Comparison of ENCODE assay signal across 1 cellular context in genomic region chr9:36316049-36316448, GRCh38.
TF ChIP-seq lines count a peak whose summit lies in the region.

No MANE protein-coding gene starts in this region.

TF ChIP-seq in HepG2, 621 proteins besides CTCF, POLR2A, EP300 and RAD21 (continued from another document):
- TF ChIP-seq SNAPC2 (CRISPR knock-in tag; IDR thresholded peaks at IDR 0.05) (no peak), ZFX (CRISPR knock-in tag; IDR thresholded peaks at IDR 0.05; ENCODE audit: low read depth) (peak; percentile 17; the same call in 1 of the 2 replicates), HNRNPK (IDR thresholded peaks at IDR 0.05; ENCODE audit: low read depth, low read length, poor library complexity, severe bottlenecking) (peak; percentile 73), ZFY (CRISPR knock-in tag; IDR thresholded peaks at IDR 0.05) (0 out of 2 replicates have a peak, but pooled peaks have one; percentile 6), CCAR2 (optimal IDR thresholded peaks at IDR 0.05; ENCODE audit: low read depth, low read length) (no peak), ZNF746 (CRISPR knock-in tag; IDR thresholded peaks at IDR 0.05) (no peak), ZNF691 (CRISPR knock-in tag; IDR thresholded peaks at IDR 0.05; ENCODE audit: borderline replicate concordance, low read depth) (no peak)
TF ChIP-seq in HepG2: peak in this region for 6.
